24 cellular contexts compared by ENCODE assay signal in the genomic region with DNA sequence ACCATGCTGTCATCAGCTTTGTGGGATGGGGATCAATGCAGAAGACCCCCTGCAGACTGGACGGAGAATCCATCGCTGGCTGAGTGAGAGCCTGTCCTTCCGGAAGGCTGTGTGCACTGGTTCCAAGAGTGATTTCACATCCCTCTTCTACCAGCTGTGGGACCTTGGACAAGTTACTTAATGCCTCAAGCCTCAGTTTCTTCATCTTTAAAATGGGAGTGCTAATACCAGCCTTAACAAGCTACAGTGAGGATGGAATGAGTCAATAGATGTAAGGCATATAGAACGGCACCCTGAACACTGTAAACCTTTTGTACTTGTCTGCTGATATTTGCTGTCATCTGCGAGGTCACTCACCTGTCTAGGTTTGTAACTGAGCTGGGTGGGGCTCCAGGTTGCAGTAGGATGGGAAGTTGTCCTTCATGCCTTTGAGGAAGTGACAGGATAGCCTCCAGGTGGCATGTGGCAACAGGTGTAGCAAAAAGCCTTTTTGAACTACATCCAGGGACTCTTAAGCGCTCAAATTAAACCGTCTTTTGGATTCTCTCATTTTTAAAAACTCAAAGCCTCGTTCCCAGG. TPM values are rescaled to one million over a fixed set of nuclear protein-coding genes. Genes with fewer than 3 reads are reported as not detected.
DNase-seq lines count a peak whose midpoint lies in the region; ATAC-seq, FAIRE-seq and TF ChIP-seq lines count a peak whose summit lies in the region.
"Had no signal": no experiment of that assay in that cellular context is flagged by ENCODE, and none has a peak within 500 bp of the region (broad histone marks: within the 10 kb centered on the region; RNA-seq: fewer than 3 reads in every experiment).

No MANE protein-coding gene starts in this region.

- H3K9me3 ChIP-seq in small intestine (ENCODE audit: control insufficient read depth, low read depth), result no peaks in the 10 kb centered on the region
- H3K9me3 ChIP-seq: breast epithelium, gastroesophageal sphincter, ovary, tibial artery had no signal

- H3K27me3 ChIP-seq in small intestine (ENCODE audit: control insufficient read depth in 2 of 2, insufficient read depth in 2 of 2, low read length in 2 of 2) (no peaks in the 10 kb centered on the region), H7 (ENCODE audit: control insufficient read depth, insufficient read depth, low read length) (no peaks in the 10 kb centered on the region)
- H3K27me3 ChIP-seq: breast epithelium, gastroesophageal sphincter, ovary, tibial artery had no signal

- peaks cover 10 to 11% of the 10 kb centered on the region in 2 donors for H3K4me1 ChIP-seq in small intestine (ENCODE audit: control insufficient read depth in 2 of 2, insufficient read depth in 1 of 2, low read depth in 1 of 2, low read length in 1 of 2)

- no peak for TF ChIP-seq CTCF in chondrocyte (IDR thresholded peaks at IDR 0.05)

- H3K27ac ChIP-seq in small intestine (ENCODE audit: low read depth in 1 of 2, low read length in 1 of 2), result peak overlapping the region in 1 of 2 donors; percentile 43
- H3K27ac ChIP-seq: breast epithelium, gastroesophageal sphincter, KMS-11, ovary, tibial artery had no signal

- no peak overlapping the region for H3K4me3 ChIP-seq in small intestine (ENCODE audit: low read depth in 1 of 2, low read length in 2 of 2)
- H3K4me3 ChIP-seq in H7 (ENCODE audit: insufficient read depth, low read depth, low read length), result no peak overlapping the region
- H3K4me3 ChIP-seq: breast epithelium, gastroesophageal sphincter, GM12878, ovary, tibial artery had no signal

- peaks cover 2% of the 10 kb centered on the region for H3K27me3 Mint-ChIP-seq in chondrocyte (ENCODE audit: low read depth)

- no peaks in the 10 kb centered on the region for H3K36me3 ChIP-seq in small intestine (ENCODE audit: control insufficient read depth in 2 of 2, insufficient read depth in 2 of 2, low read length in 2 of 2)
- H3K36me3 ChIP-seq in H7 (replicated peaks; ENCODE audit: control insufficient read depth, insufficient read depth, low read length), result no peaks in the 10 kb centered on the region
- H3K36me3 ChIP-seq: breast epithelium, gastroesophageal sphincter, ovary, tibial artery had no signal

- ATAC-seq in GM21367 (IDR thresholded peaks at IDR 0.05; ENCODE audit: unreplicated experiment), result no peak
- ATAC-seq: activated naive CD8-positive, alpha-beta T cell treated with anti-CD3 and anti-CD28 coated beads, Interleukin-2, amount 50 U/mL, for 24 hours; activated T-helper 17 cell treated with anti-CD3 and anti-CD28 coated beads, Interleukin-2, amount 50 U/mL, for 72 hours; gastroesophageal sphincter; GM12878; naive thymus-derived CD8-positive, alpha-beta T cell had no signal

- peaks cover under 1% of the 10 kb centered on the region for H3K36me3 Mint-ChIP-seq in chondrocyte (ENCODE audit: low read depth)
- H3K36me3 Mint-ChIP-seq: memory B cell had no signal

- no peak overlapping the region for H3K4me3 Mint-ChIP-seq in chondrocyte (ENCODE audit: unreplicated experiment)
- H3K4me3 Mint-ChIP-seq: activated naive CD8-positive, alpha-beta T cell treated with anti-CD3 and anti-CD28 coated beads, Interleukin-2, amount 50 U/mL, for 24 hours; activated T-helper 17 cell treated with anti-CD3 and anti-CD28 coated beads, Interleukin-2, amount 50 U/mL, for 72 hours; dendritic cell treated with granulocyte-macrophage colony-stimulating factor and Interleukin-4, amounts not matched to agents 40 ng/mL and 50 ng/mL, for 4 days; memory B cell; naive thymus-derived CD8-positive, alpha-beta T cell had no signal

- no peak overlapping the region for H3K27ac Mint-ChIP-seq in chondrocyte (ENCODE audit: unreplicated experiment)
- H3K27ac Mint-ChIP-seq: activated naive CD8-positive, alpha-beta T cell treated with anti-CD3 and anti-CD28 coated beads, Interleukin-2, amount 50 U/mL, for 24 hours; activated T-helper 17 cell treated with anti-CD3 and anti-CD28 coated beads, Interleukin-2, amount 50 U/mL, for 72 hours; dendritic cell treated with granulocyte-macrophage colony-stimulating factor and Interleukin-4, amounts not matched to agents 40 ng/mL and 50 ng/mL, for 4 days; memory B cell; naive thymus-derived CD8-positive, alpha-beta T cell had no signal

- 40 to 80% (median 58%) methylated on average over 8 of the region's 8 CpGs for WGBS in small intestine, 3 donors

- no peak for FAIRE-seq in small intestine (lab: Jason Lieb, UNC)
- FAIRE-seq: GM12878, TTC549 had no signal

- H3K4me1 Mint-ChIP-seq in chondrocyte (ENCODE audit: low read depth), result peaks cover 12% of the 10 kb centered on the region
- H3K4me1 Mint-ChIP-seq: activated T-helper 17 cell treated with anti-CD3 and anti-CD28 coated beads, Interleukin-2, amount 50 U/mL, for 72 hours; memory B cell; naive thymus-derived CD8-positive, alpha-beta T cell had no signal

- H3K9me3 Mint-ChIP-seq in chondrocyte (ENCODE audit: low read depth), result no peaks in the 10 kb centered on the region
- H3K9me3 Mint-ChIP-seq: activated T-helper 17 cell treated with anti-CD3 and anti-CD28 coated beads, Interleukin-2, amount 50 U/mL, for 72 hours; dendritic cell treated with granulocyte-macrophage colony-stimulating factor and Interleukin-4, amounts not matched to agents 40 ng/mL and 50 ng/mL, for 4 days; naive thymus-derived CD8-positive, alpha-beta T cell had no signal

- DNase-seq in NCI-H1092 treated with DMSO at 0.1 percent for 48 hours (lab: John Stamatoyannopoulos, UW), result peak; percentile 57
- no peak for DNase-seq in NCI-H1092 (lab: John Stamatoyannopoulos, UW)
- DNase-seq in NCI-H2029 (lab: John Stamatoyannopoulos, UW), result peak; percentile 89
- DNase-seq in chondrocyte (ENCODE audit: low spot score), result peak; percentile 30
- DNase-seq in small intestine, result peak; percentile 84
- no peak for DNase-seq in iPS-NIHi11 (ENCODE audit: low spot score)
- DNase-seq in H7, result no peak
- DNase-seq: 8988T; activated naive CD8-positive, alpha-beta T cell treated with anti-CD3 and anti-CD28 coated beads, Interleukin-2, amount 50 U/mL, for 24 hours; erythroblast; GF-D8; naive thymus-derived CD8-positive, alpha-beta T cell; stimulated activated naive CD4-positive, alpha-beta T cell treated with Interleukin-2 at 50 U/mL for 16 hours; tibial artery had no signal

RNA-seq across cellular contexts. Expression of gene TMEM51, which starts 27.5 kb away (rescaled TPM):
- total RNA-seq in chondrocyte, result 0.82 to 1.9 TPM (median 1.8 TPM) in 3 replicates
- polyA plus RNA-seq in small intestine, result 10 to 100 TPM; 16.3 to 25.2 (median 17.8) TPM
- 9.8 and 11.9 TPM in 2 replicates for total RNA-seq in H7 (2014; rRNA removed; shearing (Covaris generic))
- total RNA-seq: activated T-helper 17 cell treated with anti-CD3 and anti-CD28 coated beads, Interleukin-2, amount 50 U/mL, for 72 hours; naive thymus-derived CD8-positive, alpha-beta T cell had no signal
- polyA plus RNA-seq: naive thymus-derived CD8-positive, alpha-beta T cell had no signal

Comparison
In these comparisons a context has a peak if more than half of its experiments do, and no peak if none do; other contexts are left out.
1. DNase-seq: peak in NCI-H1092 treated with DMSO at 0.1 percent for 48 hours (single experiment), NCI-H2029 (single experiment), chondrocyte (single experiment) and small intestine (single experiment); none in NCI-H1092 (single experiment), iPS-NIHi11 (single experiment) and H7 (single experiment).